Comparison of ENCODE assay signal across 1 cellular context in genomic region chr5:62284946-62285891, GRCh38.
TF ChIP-seq lines count a peak whose summit lies in the region.

No MANE protein-coding gene starts in this region.

TF ChIP-seq in SK-N-SH, 30 proteins besides CTCF, POLR2A, EP300 and RAD21 (continued from another document):
- no peak for TF ChIP-seq USF2 (IDR thresholded peaks at IDR 0.05; ENCODE audit: borderline replicate concordance, low read depth, low read length)
- no peak for TF ChIP-seq RCOR1 (IDR thresholded peaks at IDR 0.05; ENCODE audit: low read length)
- no peak for TF ChIP-seq RXRA (IDR thresholded peaks at IDR 0.05; ENCODE audit: borderline replicate concordance, low read depth)
